Comparison of ENCODE assay signal across 21 cellular contexts in genomic region chr11:112632866-112633505, GRCh38.
DNase-seq lines count a peak whose midpoint lies in the region; ATAC-seq and TF ChIP-seq lines count a peak whose summit lies in the region.
"Had no signal": no experiment of that assay in that cellular context is flagged by ENCODE, and none has a peak within 500 bp of the region (broad histone marks: within the 10 kb centered on the region; RNA-seq: fewer than 3 reads in every experiment).

No MANE protein-coding gene starts in this region.

- H3K27me3 ChIP-seq in breast epithelium, result no peaks in the 10 kb centered on the region
- H3K27me3 ChIP-seq in mammary epithelial cell (ENCODE audit: insufficient read depth, low read length), result no peaks in the 10 kb centered on the region
- H3K27me3 ChIP-seq in foreskin keratinocyte, result peaks cover 27% of the 10 kb centered on the region

- H3K4me1 ChIP-seq in breast epithelium, result no peaks in the 10 kb centered on the region
- no peaks in the 10 kb centered on the region for H3K4me1 ChIP-seq in mammary epithelial cell (ENCODE audit: insufficient read depth, low read length)
- H3K4me1 ChIP-seq in foreskin keratinocyte, result no peaks in the 10 kb centered on the region

- H3K9ac ChIP-seq in mammary epithelial cell (ENCODE audit: insufficient read depth, low read length), result no peak overlapping the region

- H3K27ac Mint-ChIP-seq in MCF 10A (ENCODE audit: low read depth, unreplicated experiment), result no peak overlapping the region
- H3K27ac Mint-ChIP-seq in activated T-cell treated with anti-CD3 and anti-CD28 coated beads, Interleukin-2, amount 50 U/mL, for 72 hours, result no peak overlapping the region

- DNase-seq in MCF 10A (ENCODE audit: unreplicated experiment), result peak; percentile 27
- no peak for DNase-seq in breast epithelium (ENCODE audit: low spot score in 2 of 2)
- no peak for DNase-seq in mammary epithelial cell
- DNase-seq in foreskin keratinocyte, result peak in 1 of 2 donors; percentile 43
- DNase-seq in activated T-cell treated with anti-CD3 and anti-CD28 coated beads, Interleukin-2, amount 50 U/mL, for 72 hours, result no peak
- DNase-seq in islet precursor cell, result no peak
- DNase-seq: AML-193, DND-41, KG1, NCI-H1417, NCI-H187, NCI-H2107, NCI-H2227 treated with DMSO at 0.1 percent for 48 hours, NCI-H524 treated with DMSO at 0.1 percent for 48 hours had no signal

- intact Hi-C loops in MCF 10A (cut with micrococcal nuclease), result no loop called here
- intact Hi-C loops in breast epithelium (cut with DNase I; ENCODE audit: low total_unique reads), result no loop called here
- intact Hi-C loops in mammary epithelial cell (cut with micrococcal nuclease), result no loop called here

- TF ChIP-seq POLR2A in breast epithelium (IDR thresholded peaks at IDR 0.05), result no peak

- H3K4me2 ChIP-seq in mammary epithelial cell (ENCODE audit: insufficient read depth, low read depth, low read length), result peak overlapping the region; percentile 10

- TF ChIP-seq CTCF in MCF 10A (IDR thresholded peaks at IDR 0.05; ENCODE audit: unreplicated experiment), result no peak
- no peak for TF ChIP-seq CTCF in breast epithelium (IDR thresholded peaks at IDR 0.05)
- TF ChIP-seq CTCF in mammary epithelial cell (conservative IDR thresholded peaks at IDR 0.05 in 1 of 2, IDR thresholded peaks at IDR 0.05 in 1 of 2; ENCODE audit: extremely low read depth in 1 of 2, insufficient read depth in 1 of 2, low read depth in 1 of 2, low read length in 2 of 2), result no peak
- no peak for TF ChIP-seq CTCF in foreskin keratinocyte (conservative IDR thresholded peaks at IDR 0.05)

- peaks cover 24% of the 10 kb centered on the region for H3K27me3 Mint-ChIP-seq in MCF 10A (ENCODE audit: insufficient read depth, unreplicated experiment)
- peaks cover 40% of the 10 kb centered on the region for H3K27me3 Mint-ChIP-seq in activated T-cell treated with anti-CD3 and anti-CD28 coated beads, Interleukin-2, amount 50 U/mL, for 72 hours (ENCODE audit: low read depth)

- no peaks in the 10 kb centered on the region for H3K4me1 Mint-ChIP-seq in MCF 10A (ENCODE audit: insufficient read depth, unreplicated experiment)
- H3K4me1 Mint-ChIP-seq in activated T-cell treated with anti-CD3 and anti-CD28 coated beads, Interleukin-2, amount 50 U/mL, for 72 hours (ENCODE audit: low read depth), result no peaks in the 10 kb centered on the region

- POLR2A ChIA-PET in MCF 10A (lab: Yijun Ruan, JAX), result no interaction called here

- 85% methylated on average over 5 of the region's 5 CpGs for WGBS in mammary epithelial cell (ENCODE audit: low coverage, missing lambda C conversion rate)

- no peak overlapping the region for H3K27ac ChIP-seq in breast epithelium
- H3K27ac ChIP-seq in mammary epithelial cell (ENCODE audit: insufficient read depth, low read depth, low read length), result no peak overlapping the region
- no peak overlapping the region for H3K27ac ChIP-seq in foreskin keratinocyte
- H3K27ac ChIP-seq: 22Rv1, C4-2B, SK-N-MC had no signal

- H3K36me3 ChIP-seq in breast epithelium (no peaks in the 10 kb centered on the region), mammary epithelial cell (ENCODE audit: insufficient read depth, low read length) (no peaks in the 10 kb centered on the region)

- CTCF ChIA-PET in MCF 10A (lab: Yijun Ruan, JAX), result interaction anchor here (0.5 to 1.0 kb wide), 2 partner anchors 25 to 352 kb away, joined by 3 to 4 read pairs; no protein-coding TSS in a partner anchor
- CTCF ChIA-PET in mammary epithelial cell (lab: Charles Lee; ENCODE audit: low non-redundant PET), result no interaction called here

- BruUV-seq in MCF 10A (replicated peaks; lab: Mats Ljungman, UMichigan) (no TSS peak), mammary epithelial cell (replicated peaks; lab: Mats Ljungman, UMichigan) (no TSS peak)

- no peaks in the 10 kb centered on the region for H3K9me3 Mint-ChIP-seq in MCF 10A (ENCODE audit: unreplicated experiment)
- H3K9me3 Mint-ChIP-seq in activated T-cell treated with anti-CD3 and anti-CD28 coated beads, Interleukin-2, amount 50 U/mL, for 72 hours, result no peaks in the 10 kb centered on the region

- no peaks in the 10 kb centered on the region for H3K36me3 Mint-ChIP-seq in MCF 10A (ENCODE audit: insufficient read depth, unreplicated experiment)
- H3K36me3 Mint-ChIP-seq in activated T-cell treated with anti-CD3 and anti-CD28 coated beads, Interleukin-2, amount 50 U/mL, for 72 hours (ENCODE audit: insufficient read depth in 2 of 2), result no peaks in the 10 kb centered on the region

- H3K4me3 Mint-ChIP-seq in MCF 10A (ENCODE audit: unreplicated experiment), result no peak overlapping the region
- no peak overlapping the region for H3K4me3 Mint-ChIP-seq in activated T-cell treated with anti-CD3 and anti-CD28 coated beads, Interleukin-2, amount 50 U/mL, for 72 hours

- no peak overlapping the region for H2AFZ ChIP-seq in mammary epithelial cell (ENCODE audit: low read depth, low read length)

- H3K4me3 ChIP-seq in breast epithelium (no peak overlapping the region), mammary epithelial cell (replicated peaks in 1 of 3; ENCODE audit: insufficient read depth in 1 of 3, low read depth in 2 of 3, low read length in 3 of 3) (no peak overlapping the region)
- H3K4me3 ChIP-seq: SK-N-MC had no signal

- H3K79me2 ChIP-seq in mammary epithelial cell (ENCODE audit: insufficient read depth, low read length), result no peaks in the 10 kb centered on the region

- no peaks in the 10 kb centered on the region for H4K20me1 ChIP-seq in mammary epithelial cell (ENCODE audit: insufficient read depth, low read length)

- H3K9me3 ChIP-seq in breast epithelium (no peaks in the 10 kb centered on the region), mammary epithelial cell (replicated peaks; ENCODE audit: insufficient read depth, low read length) (no peaks in the 10 kb centered on the region)

- ATAC-seq in foreskin keratinocyte (peak; percentile 64), HG02973 (IDR thresholded peaks at IDR 0.05; ENCODE audit: unreplicated experiment) (no peak), GM18520 (IDR thresholded peaks at IDR 0.05; ENCODE audit: unreplicated experiment) (no peak)
- ATAC-seq in activated T-cell treated with anti-CD3 and anti-CD28 coated beads, Interleukin-2, amount 50 U/mL, for 72 hours (replicated peaks in 1 of 2), result no peak
- ATAC-seq: Panc1, Right ventricle myocardium inferior had no signal

- dilution Hi-C loops in mammary epithelial cell (cut with HindIII; ENCODE audit: low sequenced_read_pairs), result loop anchor here (5.0 kb wide), 1 partner anchor 96 kb away; no protein-coding TSS in a partner anchor

- in situ Hi-C loops in mammary epithelial cell (cut with MboI; ENCODE audit: low sequenced_read_pairs in 2 of 2), result no loop called here
